1 cellular context compared by ENCODE assay signal in genomic region chr16:30949655-30950515, GRCh38.
TF ChIP-seq lines count a peak whose summit lies in the region.

No MANE protein-coding gene starts in this region.

TF ChIP-seq in K562, 482 proteins besides CTCF, POLR2A, EP300 and RAD21 (continued from another document and continues in another):
- TF ChIP-seq MGA (IDR thresholded peaks at IDR 0.05) (no peak), ZZZ3 (IDR thresholded peaks at IDR 0.05) (no peak), SMC3 (conservative IDR thresholded peaks at IDR 0.05; ENCODE audit: insufficient read depth, low read depth, low read length) (no peak), ZNF507 (tag; conservative IDR thresholded peaks at IDR 0.05) (no peak), THRA (IDR thresholded peaks at IDR 0.05) (no peak), THAP12 (CRISPR knock-in tag; IDR thresholded peaks at IDR 0.05) (no peak), HES1 (IDR thresholded peaks at IDR 0.05; ENCODE audit: low read depth) (no peak), DPF2 (IDR thresholded peaks at IDR 0.05) (peak; percentile 87), RAD51 (IDR thresholded peaks at IDR 0.05; ENCODE audit: borderline replicate concordance, low read depth) (0 out of 2 replicates have a peak, but pooled peaks have one; percentile 34), RBM39 (optimal IDR thresholded peaks at IDR 0.05; ENCODE audit: low read depth, low read length) (no peak), HDAC8 (tag; IDR thresholded peaks at IDR 0.05) (no peak), CBX8 (IDR thresholded peaks at IDR 0.05; ENCODE audit: borderline replicate concordance, extremely low read depth, low read depth, low read length, poor library complexity, severe bottlenecking) (no peak), ZNF41 (CRISPR knock-in tag; conservative IDR thresholded peaks at IDR 0.05) (no peak; the same call in 1 of the 2 replicates), WHSC1 (IDR thresholded peaks at IDR 0.05; ENCODE audit: low read length) (no peak), CHCHD3 (CRISPR knock-in tag; IDR thresholded peaks at IDR 0.05) (no peak), SMAD1 (IDR thresholded peaks at IDR 0.05; ENCODE audit: low read depth, low read length, partially characterized antibody) (peak; percentile 5), KAT2B (IDR thresholded peaks at IDR 0.05; ENCODE audit: low read depth, low read length) (no peak), ZSCAN29 (IDR thresholded peaks at IDR 0.05) (no peak), E2F5 (CRISPR knock-in tag; IDR thresholded peaks at IDR 0.05) (no peak), ZNF583 (CRISPR knock-in tag; IDR thresholded peaks at IDR 0.05) (no peak), EZH2 (IDR thresholded peaks at IDR 0.05; ENCODE audit: borderline replicate concordance, low read depth, low read length) (no peak), TGIF2 (CRISPR knock-in tag; IDR thresholded peaks at IDR 0.05) (no peak), AFF1 (IDR thresholded peaks at IDR 0.05; ENCODE audit: low read depth in 1 of 2, partially characterized antibody in 2 of 2) (peak in 1 of 2 experiments; percentile 36), RFX5 (IDR thresholded peaks at IDR 0.05; ENCODE audit: low read depth, low read length) (no peak), DLX4 (CRISPR knock-in tag; IDR thresholded peaks at IDR 0.05) (no peak), HOMEZ (CRISPR knock-in tag; IDR thresholded peaks at IDR 0.05) (no peak), ELF4 (CRISPR knock-in tag; IDR thresholded peaks at IDR 0.05) (peak; percentile 30; the same call in 1 of the 2 replicates), HNRNPL (IDR thresholded peaks at IDR 0.05; ENCODE audit: low read depth, low read length) (no peak), VEZF1 (CRISPR knock-in tag; IDR thresholded peaks at IDR 0.05) (peak; percentile 55), ZNF212 (CRISPR knock-in tag; IDR thresholded peaks at IDR 0.05) (no peak), CBFB (CRISPR knock-in tag; IDR thresholded peaks at IDR 0.05) (no peak), PYGO2 (tag; IDR thresholded peaks at IDR 0.05) (no peak)
